In the genomic region with DNA sequence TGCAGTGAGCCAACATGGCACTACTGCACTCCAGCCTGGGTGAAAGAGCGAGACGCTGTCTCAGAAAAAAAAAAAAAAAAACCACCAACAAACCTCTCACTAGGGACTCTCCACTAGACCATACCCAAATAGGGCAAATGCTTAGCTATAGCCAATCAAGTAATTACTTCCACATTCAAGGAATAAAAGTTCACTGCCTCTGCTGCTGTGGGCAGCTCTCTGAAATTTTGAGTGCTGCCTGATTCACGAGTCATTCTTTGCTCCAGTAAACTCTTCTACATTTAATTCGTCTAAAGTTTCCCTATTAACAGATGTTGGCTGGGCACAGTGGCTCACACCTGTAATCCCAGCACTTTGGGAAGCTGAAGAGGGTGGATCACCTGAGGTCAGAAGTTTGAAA, we compare ENCODE assay signal across 19 cellular contexts. TPM values are rescaled to one million over a fixed set of nuclear protein-coding genes. Genes with fewer than 3 reads are reported as not detected.
A peak's percentile ranks its signal among the peaks of the same experiment; 100 is the strongest.
DNase-seq lines count a peak whose midpoint lies in the region; ATAC-seq and TF ChIP-seq lines count a peak whose summit lies in the region.
"Had no signal": no experiment of that assay in that cellular context is flagged by ENCODE, and none has a peak within 500 bp of the region (broad histone marks: within the 10 kb centered on the region; RNA-seq: fewer than 3 reads in every experiment).

No MANE protein-coding gene starts in this region.

- POLR2A ChIA-PET in CD4-positive, alpha-beta memory T cell (lab: Charles Lee; ENCODE audit: partially characterized antibody): no interaction called here

- H3K27ac Mint-ChIP-seq in CD4-positive, alpha-beta memory T cell: no peak overlapping the region

- peaks cover 3% of the 10 kb centered on the region for H3K4me1 ChIP-seq in osteoblast (ENCODE audit: insufficient read depth, low read length)
- peaks cover 5% of the 10 kb centered on the region for H3K4me1 ChIP-seq in CD4-positive, alpha-beta memory T cell (ENCODE audit: insufficient read depth, low read length)

- no peaks in the 10 kb centered on the region for H3K9me3 ChIP-seq in osteoblast (ENCODE audit: low read depth, low read length)
- no peaks in the 10 kb centered on the region for H3K9me3 ChIP-seq in CD4-positive, alpha-beta memory T cell (ENCODE audit: control insufficient read depth in 1 of 2, low read length in 2 of 2)

- intact Hi-C loops in CD4-positive, alpha-beta memory T cell (cut with micrococcal nuclease): no loop called here
- intact Hi-C loops in left colon (cut with DNase I, micrococcal nuclease): no loop called here

- H4K20me1 ChIP-seq in osteoblast (ENCODE audit: insufficient read depth, low read length): no peaks in the 10 kb centered on the region

- no peak for ATAC-seq in stimulated activated naive CD8-positive, alpha-beta T cell treated with anti-CD3 and anti-CD28 coated beads, Interleukin-15, Interleukin-2, amounts not matched to agents 100 U/mL and 50 U/mL, for 24 hours
- ATAC-seq in left colon: no peak
- ATAC-seq: HepG2 had no signal

- DNase-seq in AG08395 (ENCODE audit: low spot score): peak; percentile 40
- DNase-seq in HCEC 1CT: peak; percentile 17
- DNase-seq in fibroblast of gingiva (ENCODE audit: low read depth): peak; percentile 27
- peak; percentile 62 for DNase-seq in osteoblast (ENCODE audit: insufficient read length, low spot score, missing footprints)
- no peak for DNase-seq in stimulated activated naive CD8-positive, alpha-beta T cell treated with anti-CD3 and anti-CD28 coated beads, Interleukin-15, Interleukin-2, amounts not matched to agents 100 U/mL and 50 U/mL, for 24 hours
- DNase-seq in stimulated activated naive CD4-positive, alpha-beta T cell (lab: John Stamatoyannopoulos, UW): no peak
- DNase-seq in CD4-positive, alpha-beta memory T cell: no peak
- DNase-seq in left colon: no peak
- DNase-seq: Caco-2, DMS53, NCI-H1048, NCI-H1436 treated with DMSO at 0.1 percent for 48 hours, NCI-H2029 treated with DMSO at 0.1 percent for 48 hours, NCI-H2171 treated with DMSO at 0.1 percent for 48 hours, NCI-H446 treated with DMSO at 0.1 percent for 48 hours, NCI-H748 treated with DMSO at 0.1 percent for 48 hours had no signal

- no peaks in the 10 kb centered on the region for H3K36me3 ChIP-seq in osteoblast (ENCODE audit: insufficient read depth, low read length)
- H3K36me3 ChIP-seq in CD4-positive, alpha-beta memory T cell (ENCODE audit: insufficient read depth, low read length): no peaks in the 10 kb centered on the region

- H2AFZ ChIP-seq in osteoblast (ENCODE audit: low read length): peak overlapping the region; percentile 46

- CTCF ChIA-PET in CD4-positive, alpha-beta memory T cell (lab: Charles Lee; ENCODE audit: partially characterized antibody): interaction anchor here (0.7 to 1.0 kb wide), 2 partner anchors 44 to 1233 kb away, joined by 3 read pairs; no protein-coding TSS in a partner anchor

- peaks cover 0 to 2% of the 10 kb centered on the region in 2 donors for H3K36me3 Mint-ChIP-seq in CD4-positive, alpha-beta memory T cell

- H3K4me1 Mint-ChIP-seq in CD4-positive, alpha-beta memory T cell: peaks cover 3 to 10% (median 7%) of the 10 kb centered on the region in 4 donors

- no peak for TF ChIP-seq CTCF in osteoblast (IDR thresholded peaks at IDR 0.05; ENCODE audit: extremely low read depth, low read depth, low read length)

- peaks cover 0 to 16% (median under 1%) of the 10 kb centered on the region in 8 donors for H3K9me3 Mint-ChIP-seq in CD4-positive, alpha-beta memory T cell

- peak overlapping the region; percentile 22 for H3K4me2 ChIP-seq in osteoblast (ENCODE audit: insufficient read depth, low read length)
- H3K4me2 ChIP-seq: KMS-11 had no signal

- no peaks in the 10 kb centered on the region for H3K27me3 ChIP-seq in osteoblast (ENCODE audit: insufficient read depth, low read length)
- H3K27me3 ChIP-seq in CD4-positive, alpha-beta memory T cell (ENCODE audit: insufficient read depth, low read length): no peaks in the 10 kb centered on the region

- H3K4me3 ChIP-seq in osteoblast (ENCODE audit: insufficient read depth, low read length): no peak overlapping the region
- H3K4me3 ChIP-seq in CD4-positive, alpha-beta memory T cell (ENCODE audit: low read length in 2 of 2): no peak overlapping the region

- no peak overlapping the region for H3K27ac ChIP-seq in osteoblast (ENCODE audit: low read depth, low read length)
- no peak overlapping the region for H3K27ac ChIP-seq in CD4-positive, alpha-beta memory T cell (ENCODE audit: low read depth, low read length)
- H3K27ac ChIP-seq: KMS-11, RWPE1 had no signal

- peaks cover 2 to 11% of the 10 kb centered on the region in 2 donors for H3K27me3 Mint-ChIP-seq in CD4-positive, alpha-beta memory T cell

- no peak overlapping the region for H3K4me3 Mint-ChIP-seq in CD4-positive, alpha-beta memory T cell

- peaks cover 2% of the 10 kb centered on the region for H3K79me2 ChIP-seq in osteoblast (ENCODE audit: insufficient read depth, low read length)

RNA-seq across cellular contexts. Expression of a gene that starts 4.7 kb away (rescaled TPM):
- total RNA-seq in osteoblast (35.1 and 43.3 TPM in 2 replicates), left colon (10 to 100 TPM; 23.8 to 26.1 TPM)
- total RNA-seq in CD4-positive, alpha-beta memory T cell: 10 to 100 TPM; 17.8 to 18.2 TPM
- 10 to 100 TPM; 20.3 to 31.8 TPM for polyA plus RNA-seq in CD4-positive, alpha-beta memory T cell

Comparison
In these comparisons a context has a peak if more than half of its experiments do, and no peak if none do; other contexts are left out.
1. DNase-seq: peak in AG08395 (single experiment), HCEC 1CT (single experiment), fibroblast of gingiva (single experiment) and osteoblast (single experiment); none in stimulated activated naive CD8-positive, alpha-beta T cell treated with anti-CD3 and anti-CD28 coated beads, Interleukin-15, Interleukin-2, amounts not matched to agents 100 U/mL and 50 U/mL, for 24 hours (single experiment), stimulated activated naive CD4-positive, alpha-beta T cell (0 of 6), CD4-positive, alpha-beta memory T cell (0 of 5) and left colon (0 of 2).